17 cellular contexts compared by ENCODE assay signal in the genomic region with DNA sequence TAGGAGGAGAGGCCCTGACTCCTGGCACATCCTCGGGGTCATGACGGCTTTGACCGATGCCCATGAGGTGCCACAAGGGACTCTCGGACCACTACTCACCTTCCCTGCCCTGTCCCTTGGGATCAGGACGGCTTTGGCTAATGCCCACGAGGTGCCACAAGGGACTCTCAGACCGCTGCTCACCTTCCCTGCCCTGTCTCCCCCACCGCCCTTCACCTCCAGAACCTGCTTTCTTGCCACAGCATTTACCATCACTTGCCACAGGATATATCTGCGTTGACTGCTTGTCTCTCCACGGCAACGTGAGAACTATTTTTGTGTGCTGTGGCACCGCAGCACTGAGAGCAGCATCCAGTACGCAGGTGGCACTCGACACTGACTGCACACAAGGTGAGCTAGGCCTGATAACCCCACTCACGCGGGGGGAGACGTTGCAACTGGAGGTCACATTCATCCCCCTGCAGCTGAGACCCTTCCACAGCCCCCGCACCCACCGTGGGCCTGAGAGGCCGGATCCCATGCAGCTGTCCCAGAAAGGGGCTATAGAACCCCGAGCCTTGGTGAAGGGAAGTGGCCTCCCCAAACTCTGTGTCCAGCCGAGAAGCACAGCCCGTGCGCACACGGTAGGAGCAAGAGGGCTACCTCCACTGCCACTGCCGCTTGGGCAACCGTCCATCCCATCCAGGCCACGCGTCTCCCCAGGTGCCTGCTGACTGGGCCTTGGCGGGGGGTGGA. TPM values are rescaled to one million over a fixed set of nuclear protein-coding genes. Genes with fewer than 3 reads are reported as not detected.
DNase-seq lines count a peak whose midpoint lies in the region; ATAC-seq and TF ChIP-seq lines count a peak whose summit lies in the region.
"Had no signal": no experiment of that assay in that cellular context is flagged by ENCODE, and none has a peak within 500 bp of the region (broad histone marks: within the 10 kb centered on the region; RNA-seq: fewer than 3 reads in every experiment).

No MANE protein-coding gene starts in this region.

- H4K20me1 ChIP-seq in osteoblast (ENCODE audit: insufficient read depth, low read length): peaks cover 89% of the 10 kb centered on the region

- H3K36me3 ChIP-seq in right atrium auricular region (peaks cover 98% of the 10 kb centered on the region), osteoblast (ENCODE audit: insufficient read depth, low read length) (peaks cover 92% of the 10 kb centered on the region)

- intact Hi-C loops in left cardiac atrium (cut with DNase I) (no loop called here), left ventricle myocardium superior (cut with micrococcal nuclease) (no loop called here)

- peaks cover 86% of the 10 kb centered on the region for H3K79me2 ChIP-seq in osteoblast (ENCODE audit: insufficient read depth, low read length)

- H3K4me3 ChIP-seq in right atrium auricular region (no peak overlapping the region), osteoblast (ENCODE audit: insufficient read depth, low read length) (no peak overlapping the region)
- H3K4me3 ChIP-seq: BLaER1, GM23338, PC-9 had no signal

- ATAC-seq in left cardiac atrium (no peak), left ventricle myocardium superior (no peak)
- ATAC-seq: CD8-positive, alpha-beta T cell; GM23338 had no signal

- H3K27me3 ChIP-seq in right atrium auricular region: no peaks in the 10 kb centered on the region
- H3K27me3 ChIP-seq in osteoblast (ENCODE audit: insufficient read depth, low read length): no peaks in the 10 kb centered on the region
- H3K27me3 ChIP-seq: BLaER1 had no signal

- no peak overlapping the region for H3K4me2 ChIP-seq in osteoblast (ENCODE audit: insufficient read depth, low read length)
- H3K4me2 ChIP-seq: BLaER1, GM23338, KMS-11, PC-9 had no signal

- no peak overlapping the region for H2AFZ ChIP-seq in osteoblast (ENCODE audit: low read length)
- H2AFZ ChIP-seq: GM23338, PC-9 had no signal

- H3K4me1 ChIP-seq in right atrium auricular region: no peaks in the 10 kb centered on the region
- no peaks in the 10 kb centered on the region for H3K4me1 ChIP-seq in osteoblast (ENCODE audit: insufficient read depth, low read length)
- H3K4me1 ChIP-seq: BLaER1 had no signal

- H3K27ac ChIP-seq in right atrium auricular region (no peak overlapping the region), osteoblast (ENCODE audit: low read depth, low read length) (no peak overlapping the region)
- H3K27ac ChIP-seq: BLaER1, KMS-11, PC-9 had no signal

- TF ChIP-seq CTCF in right atrium auricular region (IDR thresholded peaks at IDR 0.05) (no peak), osteoblast (IDR thresholded peaks at IDR 0.05; ENCODE audit: extremely low read depth, low read depth, low read length) (no peak)

- H3K9me3 ChIP-seq in right atrium auricular region (no peaks in the 10 kb centered on the region), osteoblast (ENCODE audit: low read depth, low read length) (no peaks in the 10 kb centered on the region)
- H3K9me3 ChIP-seq: BLaER1 had no signal

- DNase-seq in left cardiac atrium (peak; percentile 17), right atrium auricular region (ENCODE audit: low spot score) (no peak), left ventricle myocardium superior (peak; percentile 26), osteoblast (ENCODE audit: insufficient read length, low spot score, missing footprints) (peak; percentile 44), T1000 (lab: John Stamatoyannopoulos, UW) (no peak), KG1 (lab: John Stamatoyannopoulos, UW) (no peak), OCI-M2 (lab: John Stamatoyannopoulos, UW; ENCODE audit: unreplicated experiment) (no peak)
- no peak for DNase-seq in stimulated activated CD4-positive, alpha-beta T cell treated with anti-CD3 and anti-CD28 coated beads, Interleukin-15, amount 100 ng/mL, for 24 hours
- DNase-seq: CD8-positive, alpha-beta T cell; DND-41; NCI-H1436; NCI-H2029 treated with DMSO at 0.1 percent for 48 hours; NCI-H774; PC-9 had no signal

RNA-seq across cellular contexts. Expression of a gene that starts 47.5 kb away (rescaled TPM):
- total RNA-seq in left cardiac atrium (1 to 10 TPM; 1.2 to 1.8 TPM), right atrium auricular region (1 to 10 TPM; 1.1 to 1.3 TPM), left ventricle myocardium superior (1.1 TPM), osteoblast (1.2 and 1.8 TPM in 2 replicates)

Comparison
In these comparisons a context has a peak if more than half of its experiments do, and no peak if none do; other contexts are left out.
1. DNase-seq: peak in left cardiac atrium (single experiment), left ventricle myocardium superior (single experiment) and osteoblast (single experiment); none in right atrium auricular region (single experiment), T1000 (single experiment), stimulated activated CD4-positive, alpha-beta T cell treated with anti-CD3 and anti-CD28 coated beads, Interleukin-15, amount 100 ng/mL, for 24 hours (single experiment), KG1 (single experiment) and OCI-M2 (single experiment).